Comparison of ENCODE assay signal across 14 cellular contexts in the genomic region with DNA sequence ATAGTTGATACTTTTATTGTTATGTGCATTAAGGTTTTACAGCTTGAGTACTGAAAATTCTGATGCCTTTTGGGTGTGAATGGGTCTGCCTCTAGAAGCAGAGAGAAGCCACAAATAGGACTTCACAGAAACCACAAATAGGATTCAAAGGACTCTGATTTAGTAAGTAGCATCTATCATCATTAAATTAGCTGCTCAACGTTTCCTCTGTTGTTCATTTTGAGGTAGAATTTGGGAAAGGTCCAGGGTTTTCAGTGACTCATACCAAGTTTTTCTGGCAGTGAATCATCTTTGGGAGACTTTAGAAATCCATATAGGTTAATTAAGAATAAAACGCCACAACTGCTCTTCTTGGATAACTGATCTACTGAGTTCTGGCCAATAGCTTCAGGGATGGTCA.
DNase-seq lines count a peak whose midpoint lies in the region; ATAC-seq, FAIRE-seq and TF ChIP-seq lines count a peak whose summit lies in the region.
"Had no signal": no experiment of that assay in that cellular context is flagged by ENCODE, and none has a peak within 500 bp of the region (broad histone marks: within the 10 kb centered on the region; RNA-seq: fewer than 3 reads in every experiment).

No MANE protein-coding gene starts in this region.

- intact Hi-C loops in PC-3 (cut with micrococcal nuclease), result no loop called here
- intact Hi-C loops in endothelial cell of umbilical vein (cut with micrococcal nuclease), result no loop called here
- intact Hi-C loops in OCI-LY7 (cut with micrococcal nuclease; ENCODE audit: unreplicated experiment), result loop anchor here (10.0 kb wide), 1 partner anchor 1086 kb away; no protein-coding TSS in a partner anchor

- no peak; the same call in 1 of the 2 replicates for ATAC-seq in PC-3
- ATAC-seq in HG03378 (IDR thresholded peaks at IDR 0.05; ENCODE audit: unreplicated experiment), result no peak
- ATAC-seq: psoas muscle; stimulated activated naive CD8-positive, alpha-beta T cell treated with anti-CD3 and anti-CD28 coated beads, Interleukin-15, amount 100 ng/mL, for 72 hours had no signal

- H2AFZ ChIP-seq in PC-3 (ENCODE audit: low read length), result no peak overlapping the region
- H2AFZ ChIP-seq in endothelial cell of umbilical vein (ENCODE audit: low read depth, low read length), result no peak overlapping the region
- H2AFZ ChIP-seq in OCI-LY7 (ENCODE audit: low read length), result no peak overlapping the region

- H3F3A ChIP-seq in PC-3 (ENCODE audit: low read length, unreplicated experiment), result no peaks in the 10 kb centered on the region

- H3K9me3 ChIP-seq in PC-3 (ENCODE audit: low read length) (no peaks in the 10 kb centered on the region), endothelial cell of umbilical vein (replicated peaks; ENCODE audit: control insufficient read depth, insufficient read depth, low read length) (no peaks in the 10 kb centered on the region), suprapubic skin (no peaks in the 10 kb centered on the region), OCI-LY7 (ENCODE audit: low read length) (no peaks in the 10 kb centered on the region), WERI-Rb-1 (ENCODE audit: severe bottlenecking) (no peaks in the 10 kb centered on the region)
- H3K9me3 ChIP-seq: psoas muscle had no signal

- no peak overlapping the region for H3K9ac ChIP-seq in PC-3 (ENCODE audit: low read length)
- H3K9ac ChIP-seq in endothelial cell of umbilical vein (replicated peaks; ENCODE audit: extremely low read depth, insufficient read depth, low read length), result no peak overlapping the region

- 18% methylated on average over 2 of the region's 2 CpGs for WGBS in suprapubic skin

- POLR2A ChIA-PET in PC-3 (lab: Charles Lee; ENCODE audit: unreplicated experiment) (no interaction called here), endothelial cell of umbilical vein (lab: Charles Lee) (no interaction called here), OCI-LY7 (lab: Charles Lee) (interaction anchor here (0.6 to 0.8 kb wide), 2 partner anchors 12 to 68 kb away, joined by 3 read pairs; no protein-coding TSS in a partner anchor)

- no peak for TF ChIP-seq CTCF in PC-3 (conservative IDR thresholded peaks at IDR 0.05; ENCODE audit: low read depth, low read length)
- TF ChIP-seq CTCF in endothelial cell of umbilical vein (IDR thresholded peaks at IDR 0.05; ENCODE audit: extremely low read depth in 1 of 2, insufficient read depth in 1 of 2, low read depth in 1 of 2, low read length in 2 of 2), result no peak
- TF ChIP-seq CTCF in suprapubic skin (IDR thresholded peaks at IDR 0.05), result no peak
- no peak for TF ChIP-seq CTCF in OCI-LY7 (conservative IDR thresholded peaks at IDR 0.05; ENCODE audit: low read length)
- no peak for TF ChIP-seq CTCF in WERI-Rb-1 (IDR thresholded peaks at IDR 0.05; ENCODE audit: low read depth, low read length)

- H3K27me3 ChIP-seq in PC-3 (ENCODE audit: low read length) (no peaks in the 10 kb centered on the region), endothelial cell of umbilical vein (ENCODE audit: control insufficient read depth in 2 of 2, insufficient read depth in 2 of 2, low read length in 2 of 2) (no peaks in the 10 kb centered on the region), suprapubic skin (no peaks in the 10 kb centered on the region), WERI-Rb-1 (ENCODE audit: insufficient read depth, low read depth, severe bottlenecking) (no peaks in the 10 kb centered on the region)

- H3K36me3 ChIP-seq in PC-3 (ENCODE audit: low read depth, low read length) (no peaks in the 10 kb centered on the region), endothelial cell of umbilical vein (ENCODE audit: control insufficient read depth in 2 of 2, extremely low read depth in 1 of 2, insufficient read depth in 2 of 2, low read length in 2 of 2) (no peaks in the 10 kb centered on the region), suprapubic skin (no peaks in the 10 kb centered on the region), OCI-LY7 (ENCODE audit: insufficient read depth, low read length) (no peaks in the 10 kb centered on the region), WERI-Rb-1 (no peaks in the 10 kb centered on the region)

- no peak for TF ChIP-seq POLR2A in endothelial cell of umbilical vein (IDR thresholded peaks at IDR 0.05; ENCODE audit: low read depth, low read length)
- no peak for TF ChIP-seq POLR2A in suprapubic skin (IDR thresholded peaks at IDR 0.05)

- H3K4me1 ChIP-seq in PC-3 (ENCODE audit: insufficient read depth, low read length) (peaks cover 25% of the 10 kb centered on the region), endothelial cell of umbilical vein (ENCODE audit: control insufficient read depth, extremely low read depth, insufficient read depth, low read length) (peaks cover 11% of the 10 kb centered on the region), suprapubic skin (no peaks in the 10 kb centered on the region), OCI-LY7 (ENCODE audit: insufficient read depth, low read length, poor library complexity, severe bottlenecking) (no peaks in the 10 kb centered on the region)
- H3K4me1 ChIP-seq: psoas muscle had no signal

- H3K4me2 ChIP-seq in PC-3 (ENCODE audit: low read length) (peak overlapping the region; percentile 6; the same call in 1 of the 2 replicates), endothelial cell of umbilical vein (ENCODE audit: insufficient read depth, low read length) (no peak overlapping the region), OCI-LY7 (ENCODE audit: low read length) (no peak overlapping the region)

- TF ChIP-seq EP300 in suprapubic skin (IDR thresholded peaks at IDR 0.05), result no peak

- H3K4me3 ChIP-seq in PC-3 (ENCODE audit: low read length), result no peak overlapping the region
- no peak overlapping the region for H3K4me3 ChIP-seq in endothelial cell of umbilical vein (replicated peaks in 1 of 3; ENCODE audit: insufficient read depth in 1 of 3, low read depth in 1 of 3, low read length in 3 of 3)
- no peak overlapping the region for H3K4me3 ChIP-seq in suprapubic skin
- no peak overlapping the region for H3K4me3 ChIP-seq in OCI-LY7 (ENCODE audit: low read depth, low read length, poor library complexity, severe bottlenecking)
- no peak overlapping the region for H3K4me3 ChIP-seq in WERI-Rb-1 (ENCODE audit: low read depth, low read length)
- H3K4me3 ChIP-seq: psoas muscle had no signal

- DNase-seq in EH (ENCODE audit: low read depth) (peak; percentile 69), PC-3 (peak; percentile 85), endothelial cell of umbilical vein (ENCODE audit: low read depth, low spot score) (peak; percentile 82), non-pigmented ciliary epithelial cell (ENCODE audit: low read depth) (peak; percentile 50), suprapubic skin (ENCODE audit: low spot score in 2 of 2) (no peak), OCI-LY7 (ENCODE audit: low spot score) (no peak), WERI-Rb-1 (no peak)
- DNase-seq: COR-L47; effector CD4-positive, alpha-beta T cell; NCI-H345; psoas muscle; RPMI8226; stimulated activated naive CD8-positive, alpha-beta T cell treated with anti-CD3 and anti-CD28 coated beads, Interleukin-15, amount 100 ng/mL, for 72 hours had no signal

- no peaks in the 10 kb centered on the region for H3K79me2 ChIP-seq in PC-3 (ENCODE audit: low read length)
- no peaks in the 10 kb centered on the region for H3K79me2 ChIP-seq in endothelial cell of umbilical vein (ENCODE audit: control insufficient read depth, insufficient read depth, low read length)
- no peaks in the 10 kb centered on the region for H3K79me2 ChIP-seq in OCI-LY7 (ENCODE audit: insufficient read depth, low read depth, low read length)

- no peaks in the 10 kb centered on the region for H4K20me1 ChIP-seq in PC-3 (ENCODE audit: low read length)
- H4K20me1 ChIP-seq in endothelial cell of umbilical vein (replicated peaks; ENCODE audit: control insufficient read depth, extremely low read depth, insufficient read depth, low read length), result no peaks in the 10 kb centered on the region
- H4K20me1 ChIP-seq in OCI-LY7 (ENCODE audit: insufficient read depth, low read length), result no peaks in the 10 kb centered on the region

- no peak overlapping the region for H3K27ac ChIP-seq in PC-3 (ENCODE audit: low read length)
- no peak overlapping the region for H3K27ac ChIP-seq in endothelial cell of umbilical vein (ENCODE audit: insufficient read depth, low read depth, low read length)
- H3K27ac ChIP-seq in suprapubic skin, result no peak overlapping the region
- no peak overlapping the region for H3K27ac ChIP-seq in OCI-LY7 (ENCODE audit: low read depth, low read length, poor library complexity, severe bottlenecking)
- no peak overlapping the region for H3K27ac ChIP-seq in WERI-Rb-1
- H3K27ac ChIP-seq: psoas muscle had no signal

- no peaks in the 10 kb centered on the region for H3K9me1 ChIP-seq in endothelial cell of umbilical vein (replicated peaks; ENCODE audit: control insufficient read depth, extremely low read depth, insufficient read depth, low read length)

- dilution Hi-C loops in endothelial cell of umbilical vein (cut with MboI; ENCODE audit: extremely low pct_ligation_motif_present, low sequenced_read_pairs), result no loop called here

- CTCF ChIA-PET in PC-3 (lab: Charles Lee) (no interaction called here), endothelial cell of umbilical vein (lab: Charles Lee) (interaction anchor here (0.7 to 1.4 kb wide), 4 partner anchors 9 to 143 kb away, joined by 3 to 8 read pairs (median 6); no protein-coding TSS in a partner anchor), OCI-LY7 (lab: Charles Lee; ENCODE audit: unreplicated experiment) (no interaction called here)

- BruUV-seq in PC-3 (replicated peaks; lab: Mats Ljungman, UMichigan) (no TSS peak), endothelial cell of umbilical vein (replicated peaks; lab: Mats Ljungman, UMichigan) (no TSS peak), OCI-LY7 (replicated peaks; lab: Mats Ljungman, UMichigan) (no TSS peak)

- no peaks in the 10 kb centered on the region for H3K9me2 ChIP-seq in PC-3 (replicated peaks; ENCODE audit: low read length)
- H3K9me2 ChIP-seq in OCI-LY7 (ENCODE audit: insufficient read depth, low read length), result no peaks in the 10 kb centered on the region

- FAIRE-seq in endothelial cell of umbilical vein (lab: Jason Lieb, UNC), result peak; percentile 90

TF ChIP-seq in endothelial cell of umbilical vein, 7 proteins besides CTCF, POLR2A, EP300 and RAD21:
- TF ChIP-seq POLR2AphosphoS5 (IDR thresholded peaks at IDR 0.05; ENCODE audit: insufficient read depth, low read depth, low read length) (peak; percentile 20), JUN (IDR thresholded peaks at IDR 0.05; ENCODE audit: borderline replicate concordance, insufficient read depth, insufficient read length, low read depth) (peak; percentile 62), MYC (IDR thresholded peaks at IDR 0.05; ENCODE audit: low read depth, low read length) (no peak), EZH2 (IDR thresholded peaks at IDR 0.05; ENCODE audit: borderline replicate concordance, low read depth, low read length, severe bottlenecking) (no peak), GATA2 (IDR thresholded peaks at IDR 0.05; ENCODE audit: insufficient read depth, insufficient read length, low read depth, low read length) (no peak), FOS (IDR thresholded peaks at IDR 0.05; ENCODE audit: borderline replicate concordance, insufficient read depth, low read length) (peak; percentile 91)
- TF ChIP-seq, protein P1, sequence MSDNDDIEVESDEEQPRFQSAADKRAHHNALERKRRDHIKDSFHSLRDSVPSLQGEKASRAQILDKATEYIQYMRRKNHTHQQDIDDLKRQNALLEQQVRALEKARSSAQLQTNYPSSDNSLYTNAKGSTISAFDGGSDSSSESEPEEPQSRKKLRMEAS (IDR thresholded peaks at IDR 0.05; ENCODE audit: insufficient read depth, insufficient read length), result no peak

Comparison
In these comparisons a context has a peak if more than half of its experiments do, and no peak if none do; other contexts are left out.
1. DNase-seq: peak in EH (single experiment), PC-3 (single experiment), endothelial cell of umbilical vein (single experiment) and non-pigmented ciliary epithelial cell (single experiment); none in suprapubic skin (0 of 2), OCI-LY7 (single experiment) and WERI-Rb-1 (single experiment).